12 cellular contexts compared by ENCODE assay signal in genomic region chr14:105844047-105844630, GRCh38.
"Had no signal": no experiment of that assay in that cellular context is flagged by ENCODE, and none has a peak within 500 bp of the region (broad histone marks: within the 10 kb centered on the region; RNA-seq: fewer than 3 reads in every experiment).

No MANE protein-coding gene starts in this region.

- H3K36me3 Mint-ChIP-seq: activated naive CD4-positive, alpha-beta T cell treated with anti-CD3 and anti-CD28 coated beads, Interleukin-2, amount 10 ng/mL, durations not matched to agents 7 days and 5 days had no signal

- DNase-seq: activated CD4-positive, alpha-beta T cell treated with anti-CD3 and anti-CD28 coated beads for 1 hour; activated CD8-positive, alpha-beta memory T cell treated with anti-CD3 and anti-CD28 coated beads for 24 hours; activated naive CD4-positive, alpha-beta T cell treated with anti-CD3 and anti-CD28 coated beads, Interleukin-2, amount 10 ng/mL, durations not matched to agents 7 days and 5 days; caudate nucleus; dermis blood vessel endothelial cell; hypothalamus; mesenchymal stem cell; stimulated activated CD4-positive, alpha-beta T cell treated with anti-CD3 and anti-CD28 coated beads, Interleukin-4, amount 100 ng/mL, for 1 hour; stimulated activated CD8-positive, alpha-beta memory T cell treated with anti-CD3 and anti-CD28 coated beads, Interleukin-4, amount 100 ng/mL, for 48 hours; T-helper 9 cell; thyroid gland had no signal

- H3K9me3 Mint-ChIP-seq: activated naive CD4-positive, alpha-beta T cell treated with anti-CD3 and anti-CD28 coated beads, Interleukin-2, amount 10 ng/mL, durations not matched to agents 7 days and 5 days; activated T-helper 2 cell treated with anti-CD3 and anti-CD28 coated beads, Interferon-gamma antibody, Interleukin-2, Interleukin-4, amounts not matched to agents 10 μg/mL and 5 μg/mL and 100 μg/mL, durations not matched to agents 14 hours and 24 hours and 36 hours had no signal

- H3K4me3 ChIP-seq: thyroid gland had no signal

- H3K27me3 ChIP-seq: thyroid gland had no signal

- H3K27ac ChIP-seq: thyroid gland had no signal

- H3K4me3 Mint-ChIP-seq: activated naive CD4-positive, alpha-beta T cell treated with anti-CD3 and anti-CD28 coated beads, Interleukin-2, amount 10 ng/mL, durations not matched to agents 7 days and 5 days had no signal

- H3K36me3 ChIP-seq: thyroid gland had no signal

- H3K9me3 ChIP-seq: thyroid gland had no signal

- H3K27ac Mint-ChIP-seq: activated T-helper 2 cell treated with anti-CD3 and anti-CD28 coated beads, Interferon-gamma antibody, Interleukin-2, Interleukin-4, amounts not matched to agents 10 μg/mL and 5 μg/mL and 100 μg/mL, durations not matched to agents 14 hours and 24 hours and 36 hours had no signal

- H3K4me1 ChIP-seq: thyroid gland had no signal
